8 cellular contexts compared by ENCODE assay signal in the genomic region with DNA sequence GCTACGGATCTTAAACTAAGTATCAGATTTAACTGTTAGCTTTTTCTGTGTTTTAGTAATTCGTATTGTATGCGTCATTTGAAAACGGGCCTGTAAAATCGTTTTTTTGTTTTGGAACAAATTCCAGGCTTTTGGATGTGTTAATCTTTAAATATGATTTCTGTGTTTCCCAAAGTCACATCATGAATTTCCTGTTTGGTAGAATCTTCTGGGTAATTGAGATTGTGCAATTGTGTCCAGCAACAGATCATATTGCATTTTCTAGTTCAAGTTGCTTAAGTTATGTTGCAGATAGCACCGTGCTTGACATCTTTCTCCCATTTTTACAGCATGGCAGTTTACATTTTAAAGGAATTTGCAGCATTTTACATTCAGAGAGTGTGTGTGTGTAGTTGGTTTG. TPM values are rescaled to one million over a fixed set of nuclear protein-coding genes. Genes with fewer than 3 reads are reported as not detected.
DNase-seq lines count a peak whose midpoint lies in the region; ATAC-seq and TF ChIP-seq lines count a peak whose summit lies in the region.

No MANE protein-coding gene starts in this region.

- H2AFZ ChIP-seq in MM.1S (ENCODE audit: low read length): no peak overlapping the region

- peak overlapping the region; percentile 99 for H3K4me3 ChIP-seq in MM.1S (ENCODE audit: low read length)
- H3K4me3 ChIP-seq in body of pancreas: peak overlapping the region; percentile 88 to 97
- no peak overlapping the region for H3K4me3 ChIP-seq in mesendoderm (ENCODE audit: low read length)

- TF ChIP-seq POLR2A in body of pancreas (IDR thresholded peaks at IDR 0.05): no peak

- H3K9me3 ChIP-seq in MM.1S (replicated peaks; ENCODE audit: insufficient read depth, low read length) (no peaks in the 10 kb centered on the region), body of pancreas (no peaks in the 10 kb centered on the region)

- no peak for ATAC-seq in body of pancreas
- no peak for ATAC-seq in HG03196 (IDR thresholded peaks at IDR 0.05; ENCODE audit: unreplicated experiment)
- no peak for ATAC-seq in GM18867 (IDR thresholded peaks at IDR 0.05; ENCODE audit: unreplicated experiment)
- ATAC-seq in GM18873 (IDR thresholded peaks at IDR 0.05; ENCODE audit: low FRiP score, unreplicated experiment): no peak
- no peak for ATAC-seq in GM18502 (IDR thresholded peaks at IDR 0.05; ENCODE audit: poor library complexity, unreplicated experiment)

- H3K56ac ChIP-seq in mesendoderm (ENCODE audit: low read length): peak overlapping the region; percentile 2

- H3K4ac ChIP-seq in mesendoderm (ENCODE audit: low read depth, low read length): no peak overlapping the region

- H3K27ac ChIP-seq in MM.1S (ENCODE audit: low read length) (no peak overlapping the region), body of pancreas (peak overlapping the region in 3 of 4 donors; percentile 96 to 98 (median 97)), mesendoderm (ENCODE audit: low read depth, low read length) (no peak overlapping the region)

- H4K5ac ChIP-seq in mesendoderm (ENCODE audit: low read length): no peak overlapping the region

- H2BK5ac ChIP-seq in mesendoderm (ENCODE audit: low read length): no peak overlapping the region

- H2AK5ac ChIP-seq in mesendoderm (ENCODE audit: low read length): no peak overlapping the region

- 0 out of 2 replicates have a peak, but pooled peaks cover 3% of the 10 kb centered on the region for H3K4me1 ChIP-seq in MM.1S (ENCODE audit: low read length)
- peaks cover 41% of the 10 kb centered on the region for H3K4me1 ChIP-seq in body of pancreas
- H3K4me1 ChIP-seq in mesendoderm (ENCODE audit: control insufficient read depth, low read depth, low read length): no peaks in the 10 kb centered on the region

- H3K4me2 ChIP-seq in MM.1S (ENCODE audit: low read depth, low read length) (peak overlapping the region; percentile 76), mesendoderm (ENCODE audit: low read length) (peak overlapping the region; percentile 0)

- peaks cover 11% of the 10 kb centered on the region for H3K79me1 ChIP-seq in mesendoderm (ENCODE audit: low read length)

- H2BK120ac ChIP-seq in mesendoderm (ENCODE audit: low read depth, low read length): no peak overlapping the region

- H3K23ac ChIP-seq in mesendoderm (ENCODE audit: low read length): no peak overlapping the region

- no peak overlapping the region for H2BK15ac ChIP-seq in mesendoderm (replicated peaks; ENCODE audit: low read depth)

- no peaks in the 10 kb centered on the region for H3F3A ChIP-seq in MM.1S (ENCODE audit: insufficient read depth, low read length)

- no peak overlapping the region for H3K18ac ChIP-seq in mesendoderm (ENCODE audit: low read length)

- intact Hi-C loops in body of pancreas (cut with DNase I): no loop called here

- 1 to 3% methylated on average over 6 of the region's 6 CpGs for WGBS in body of pancreas, 2 donors
- WGBS in mesendoderm (ENCODE audit: extremely low coverage, insufficient coverage, low lambda C conversion rate): no CpG with 5 or more reads among the region's 6 CpGs

- peak overlapping the region; percentile 95; the same call in 1 of the 2 replicates for H3K9ac ChIP-seq in MM.1S (ENCODE audit: low read length)
- peak overlapping the region; percentile 0 for H3K9ac ChIP-seq in mesendoderm (ENCODE audit: low read length)

- H3K9me2 ChIP-seq in MM.1S (replicated peaks; ENCODE audit: insufficient read depth, low read length): no peaks in the 10 kb centered on the region

- TF ChIP-seq CTCF in MM.1S (IDR thresholded peaks at IDR 0.05; ENCODE audit: low read length) (no peak), body of pancreas (IDR thresholded peaks at IDR 0.05) (no peak)

- H3K27me3 ChIP-seq in MM.1S (replicated peaks; ENCODE audit: insufficient read depth, low read length) (no peaks in the 10 kb centered on the region), body of pancreas (no peaks in the 10 kb centered on the region), mesendoderm (ENCODE audit: insufficient read depth, low read length, poor library complexity) (no peaks in the 10 kb centered on the region)

- H3K36me3 ChIP-seq in MM.1S (replicated peaks; ENCODE audit: insufficient read depth, low read length): no peaks in the 10 kb centered on the region
- H3K36me3 ChIP-seq in body of pancreas (replicated peaks in 1 of 2; ENCODE audit: insufficient read depth in 1 of 2, low read depth in 2 of 2): no peaks in the 10 kb centered on the region
- no peaks in the 10 kb centered on the region for H3K36me3 ChIP-seq in mesendoderm (ENCODE audit: control insufficient read depth, insufficient read depth, low read length)

- peaks cover 17% of the 10 kb centered on the region for H4K20me1 ChIP-seq in MM.1S (ENCODE audit: insufficient read depth, low read length)

- DNase-seq in EL (peak; percentile 68), MM.1S (no peak), body of pancreas (no peak), mesendoderm (no peak)

- H3K79me2 ChIP-seq in MM.1S (ENCODE audit: low read length) (peaks cover 67% of the 10 kb centered on the region), mesendoderm (ENCODE audit: control insufficient read depth, insufficient read depth, low read length) (peaks cover 32% of the 10 kb centered on the region)

- no peak overlapping the region for H4K8ac ChIP-seq in mesendoderm (ENCODE audit: low read depth, low read length)

RNA-seq across cellular contexts. Expression of a gene that starts 1.9 kb away (rescaled TPM):
- total RNA-seq in body of pancreas: 10 to 100 TPM; 30.3 to 33.7 TPM
- 13.7 TPM for polyA plus RNA-seq in mesendoderm (2013, experiment 1 of 2)
- polyA plus RNA-seq in mesendoderm (2013, experiment 2 of 2): 14.3 TPM

RNA-seq across cellular contexts. Expression of a gene that starts 5.0 kb away (rescaled TPM):
- not detected for total RNA-seq in body of pancreas
- polyA plus RNA-seq in mesendoderm (2013, experiment 1 of 2): 0.21 TPM
- polyA plus RNA-seq in mesendoderm (2013, experiment 2 of 2): 0.22 TPM

Comparison
In these comparisons a context has a peak if more than half of its experiments do, and no peak if none do; other contexts are left out.
1. H3K27ac ChIP-seq: peak in body of pancreas (3 of 4); none in MM.1S (single experiment) and mesendoderm (single experiment).